ENCODE assay signal across 1 cellular context in the genomic region with DNA sequence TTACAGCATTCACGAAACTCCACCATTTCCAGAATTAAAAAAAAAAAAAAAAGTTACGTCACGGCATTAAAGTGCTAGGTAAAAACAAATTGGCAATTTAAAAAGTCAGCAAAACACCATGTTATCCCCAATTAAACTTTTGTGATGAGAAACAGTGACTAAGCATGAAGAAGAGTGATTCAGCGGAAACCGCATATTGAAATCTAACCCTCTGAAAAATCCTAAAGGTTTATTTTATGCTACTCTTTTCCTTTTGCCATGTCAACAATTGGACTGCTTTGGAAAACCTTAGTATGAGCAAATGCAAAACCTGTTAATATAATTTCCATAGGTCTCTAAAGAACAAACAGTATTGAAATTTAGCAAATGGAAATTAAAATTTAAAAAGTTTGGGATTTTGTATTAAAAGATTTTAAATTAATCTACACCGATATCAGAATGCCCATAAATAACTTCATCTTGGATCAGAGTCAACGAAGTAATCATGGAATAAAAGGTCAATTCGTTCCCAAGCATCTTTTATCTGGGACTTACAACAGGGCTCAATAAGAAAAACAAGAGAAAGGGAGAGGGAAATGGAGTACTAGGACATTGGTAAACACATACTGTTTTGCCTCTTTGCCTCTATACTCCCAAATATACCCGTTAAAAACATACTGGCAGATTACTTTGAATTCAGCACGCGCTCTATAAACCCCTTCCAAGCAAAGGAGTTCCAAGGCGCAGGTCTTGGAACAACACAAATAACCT.
TF ChIP-seq lines count a peak whose summit lies in the region.

No MANE protein-coding gene starts in this region.

TF ChIP-seq in IMR-90, 13 proteins besides CTCF, POLR2A, EP300 and RAD21 (continued from another document):
- TF ChIP-seq, protein P1, sequence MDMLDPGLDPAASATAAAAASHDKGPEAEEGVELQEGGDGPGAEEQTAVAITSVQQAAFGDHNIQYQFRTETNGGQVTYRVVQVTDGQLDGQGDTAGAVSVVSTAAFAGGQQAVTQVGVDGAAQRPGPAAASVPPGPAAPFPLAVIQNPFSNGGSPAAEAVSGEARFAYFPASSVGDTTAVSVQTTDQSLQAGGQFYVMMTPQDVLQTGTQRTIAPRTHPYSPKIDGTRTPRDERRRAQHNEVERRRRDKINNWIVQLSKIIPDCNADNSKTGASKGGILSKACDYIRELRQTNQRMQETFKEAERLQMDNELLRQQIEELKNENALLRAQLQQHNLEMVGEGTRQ (IDR thresholded peaks at IDR 0.05; ENCODE audit: low read depth, low read length), result no peak
- TF ChIP-seq CHD1 (IDR thresholded peaks at IDR 0.05; ENCODE audit: low read depth, low read length) (no peak), RFX5 (IDR thresholded peaks at IDR 0.05; ENCODE audit: low read depth, low read length) (no peak), RCOR1 (IDR thresholded peaks at IDR 0.05; ENCODE audit: insufficient replicate concordance, low read length) (no peak)
- TF ChIP-seq, protein P2, sequence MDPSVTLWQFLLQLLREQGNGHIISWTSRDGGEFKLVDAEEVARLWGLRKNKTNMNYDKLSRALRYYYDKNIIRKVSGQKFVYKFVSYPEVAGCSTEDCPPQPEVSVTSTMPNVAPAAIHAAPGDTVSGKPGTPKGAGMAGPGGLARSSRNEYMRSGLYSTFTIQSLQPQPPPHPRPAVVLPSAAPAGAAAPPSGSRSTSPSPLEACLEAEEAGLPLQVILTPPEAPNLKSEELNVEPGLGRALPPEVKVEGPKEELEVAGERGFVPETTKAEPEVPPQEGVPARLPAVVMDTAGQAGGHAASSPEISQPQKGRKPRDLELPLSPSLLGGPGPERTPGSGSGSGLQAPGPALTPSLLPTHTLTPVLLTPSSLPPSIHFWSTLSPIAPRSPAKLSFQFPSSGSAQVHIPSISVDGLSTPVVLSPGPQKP (IDR thresholded peaks at IDR 0.05; ENCODE audit: borderline replicate concordance, low read depth, low read length), result no peak
